In genomic region chr10:126758867-126759266, GRCh38 we compare ENCODE assay signal across 39 cellular contexts.
"Had no signal": no experiment of that assay in that cellular context is flagged by ENCODE, and none has a peak within 500 bp of the region (broad histone marks: within the 10 kb centered on the region; RNA-seq: fewer than 3 reads in every experiment).

No MANE protein-coding gene starts in this region.

- H3K27ac ChIP-seq: adrenal gland, ascending aorta, body of pancreas, brain microvascular endothelial cell, breast epithelium, cardiac muscle cell had no signal

- H3K27ac Mint-ChIP-seq: activated naive CD4-positive, alpha-beta T cell treated with anti-CD3 and anti-CD28 coated beads for 36 hours; activated naive CD4-positive, alpha-beta T cell treated with anti-CD3 and anti-CD28 coated beads, Interleukin-2, amount 10 ng/mL, durations not matched to agents 7 days and 5 days; activated naive CD4-positive, alpha-beta T cell treated with anti-CD3 and anti-CD28 coated beads, Interleukin-2, amount 50 U/mL, for 24 hours; activated naive CD4-positive, alpha-beta T cell treated with anti-CD3 and anti-CD28 coated beads, Interleukin-2, amount 50 U/mL, for 72 hours; activated naive CD8-positive, alpha-beta T cell; activated naive CD8-positive, alpha-beta T cell treated with anti-CD3 and anti-CD28 coated beads for 36 hours; activated naive CD8-positive, alpha-beta T cell treated with anti-CD3 and anti-CD28 coated beads, Interleukin-2, amount 10 ng/mL, durations not matched to agents 7 days and 5 days; activated naive CD8-positive, alpha-beta T cell treated with anti-CD3 and anti-CD28 coated beads, Interleukin-2, amount 50 U/mL, for 24 hours; activated T-cell treated with anti-CD3 and anti-CD28 coated beads, Interleukin-2, amount 50 U/mL, for 24 hours; activated T-cell treated with anti-CD3 and anti-CD28 coated beads, Interleukin-2, amount 50 U/mL, for 72 hours; activated T-helper 1 cell treated with anti-CD3 and anti-CD28 coated beads, Interleukin-12 subunit alpha, Interleukin-12 subunit beta, Interleukin-2, Interleukin-4 antibody, amounts not matched to agents 30 ng/mL and 10 ng/mL and 1 ng/mL, durations not matched to agents 14 hours and 24 hours and 36 hours; activated T-helper 17 cell treated with anti-CD3 and anti-CD28 coated beads, Interleukin-2, amount 50 U/mL, for 72 hours; activated T-helper 2 cell treated with anti-CD3 and anti-CD28 coated beads, Interferon-gamma antibody, Interleukin-2, Interleukin-4, amounts not matched to agents 10 μg/mL and 5 μg/mL and 100 μg/mL, durations not matched to agents 14 hours and 24 hours and 36 hours; brain had no signal

- H3K36me3 Mint-ChIP-seq: activated naive CD4-positive, alpha-beta T cell treated with anti-CD3 and anti-CD28 coated beads, Interleukin-2, amount 10 ng/mL, durations not matched to agents 7 days and 5 days; activated naive CD4-positive, alpha-beta T cell treated with anti-CD3 and anti-CD28 coated beads, Interleukin-2, amount 50 U/mL, for 24 hours; activated naive CD8-positive, alpha-beta T cell; activated naive CD8-positive, alpha-beta T cell treated with anti-CD3 and anti-CD28 coated beads for 36 hours; activated naive CD8-positive, alpha-beta T cell treated with anti-CD3 and anti-CD28 coated beads, Interleukin-2, amount 10 ng/mL, durations not matched to agents 7 days and 5 days; brain had no signal

- H3K4me3 ChIP-seq: adrenal gland, ascending aorta, body of pancreas, breast epithelium, cardiac muscle cell had no signal

- H3K36me3 ChIP-seq: adrenal gland, ascending aorta, brain microvascular endothelial cell, breast epithelium, cardiac muscle cell had no signal

- H3K9me3 ChIP-seq: adrenal gland, ascending aorta, body of pancreas had no signal

- H3K27me3 ChIP-seq: adrenal gland, ascending aorta, body of pancreas, brain microvascular endothelial cell, breast epithelium, cardiac muscle cell had no signal

- ATAC-seq: activated naive CD4-positive, alpha-beta T cell treated with anti-CD3 and anti-CD28 coated beads, Interleukin-2, amount 50 U/mL, for 72 hours; activated naive CD8-positive, alpha-beta T cell treated with anti-CD3 and anti-CD28 coated beads, Interleukin-2, amount 50 U/mL, for 24 hours; activated T-cell treated with anti-CD3 and anti-CD28 coated beads, Interleukin-2, amount 50 U/mL, for 4 hours; activated T-cell treated with anti-CD3 and anti-CD28 coated beads, Interleukin-2, amount 50 U/mL, for 72 hours; activated T-helper 17 cell treated with anti-CD3 and anti-CD28 coated beads, Interleukin-2, amount 50 U/mL, for 72 hours; body of pancreas had no signal

- H3K27me3 Mint-ChIP-seq: activated naive CD4-positive, alpha-beta T cell treated with anti-CD3 and anti-CD28 coated beads, Interleukin-2, amount 10 ng/mL, durations not matched to agents 7 days and 5 days; activated naive CD8-positive, alpha-beta T cell treated with anti-CD3 and anti-CD28 coated beads, Interleukin-2, amount 10 ng/mL, durations not matched to agents 7 days and 5 days; central memory CD8-positive, alpha-beta T cell had no signal

- H3K9me3 Mint-ChIP-seq: activated T-cell treated with anti-CD3 and anti-CD28 coated beads, Interleukin-2, amount 50 U/mL, for 4 hours had no signal

- H3K4me1 ChIP-seq: adrenal gland, ascending aorta, body of pancreas, breast epithelium had no signal

- FAIRE-seq: astrocyte, bronchial epithelial cell had no signal

- H3K4me1 Mint-ChIP-seq: activated naive CD4-positive, alpha-beta T cell treated with anti-CD3 and anti-CD28 coated beads, Interleukin-2, amount 10 ng/mL, durations not matched to agents 7 days and 5 days; activated naive CD4-positive, alpha-beta T cell treated with anti-CD3 and anti-CD28 coated beads, Interleukin-2, amount 50 U/mL, for 24 hours; activated naive CD8-positive, alpha-beta T cell treated with anti-CD3 and anti-CD28 coated beads for 36 hours; activated naive CD8-positive, alpha-beta T cell treated with anti-CD3 and anti-CD28 coated beads, Interleukin-2, amount 10 ng/mL, durations not matched to agents 7 days and 5 days; activated naive CD8-positive, alpha-beta T cell treated with anti-CD3 and anti-CD28 coated beads, Interleukin-2, amount 50 U/mL, for 24 hours; activated T-helper 17 cell treated with anti-CD3 and anti-CD28 coated beads, Interleukin-2, amount 50 U/mL, for 72 hours; brain; central memory CD8-positive, alpha-beta T cell had no signal

- H3K4me3 Mint-ChIP-seq: activated naive CD4-positive, alpha-beta T cell treated with anti-CD3 and anti-CD28 coated beads for 36 hours; activated naive CD4-positive, alpha-beta T cell treated with anti-CD3 and anti-CD28 coated beads, Interleukin-2, amount 10 ng/mL, durations not matched to agents 7 days and 5 days; activated naive CD4-positive, alpha-beta T cell treated with anti-CD3 and anti-CD28 coated beads, Interleukin-2, amount 50 U/mL, for 24 hours; activated naive CD8-positive, alpha-beta T cell; activated naive CD8-positive, alpha-beta T cell treated with anti-CD3 and anti-CD28 coated beads for 36 hours; activated naive CD8-positive, alpha-beta T cell treated with anti-CD3 and anti-CD28 coated beads, Interleukin-2, amount 10 ng/mL, durations not matched to agents 7 days and 5 days; activated naive CD8-positive, alpha-beta T cell treated with anti-CD3 and anti-CD28 coated beads, Interleukin-2, amount 50 U/mL, for 24 hours; activated T-cell treated with anti-CD3 and anti-CD28 coated beads, Interleukin-2, amount 50 U/mL, for 24 hours; activated T-cell treated with anti-CD3 and anti-CD28 coated beads, Interleukin-2, amount 50 U/mL, for 4 hours; activated T-cell treated with anti-CD3 and anti-CD28 coated beads, Interleukin-2, amount 50 U/mL, for 72 hours; activated T-helper 1 cell treated with anti-CD3 and anti-CD28 coated beads, Interleukin-12 subunit alpha, Interleukin-12 subunit beta, Interleukin-2, Interleukin-4 antibody, amounts not matched to agents 30 ng/mL and 10 ng/mL and 1 ng/mL, durations not matched to agents 14 hours and 24 hours and 36 hours; activated T-helper 17 cell treated with anti-CD3 and anti-CD28 coated beads, Interleukin-2, amount 50 U/mL, for 72 hours; brain; central memory CD8-positive, alpha-beta T cell had no signal

- DNase-seq: activated effector memory CD4-positive, alpha-beta T cell treated with anti-CD3 and anti-CD28 coated beads, Interleukin-2, amount 50 U/mL, for 16 hours; activated effector memory CD4-positive, alpha-beta T cell treated with Interleukin-2 at 50 U/mL for 16 hours; activated gamma-delta T cell; activated gamma-delta T cell treated with Interleukin-2 at 50 U/mL for 16 hours; activated naive CD4-positive, alpha-beta T cell; activated naive CD4-positive, alpha-beta T cell treated with anti-CD3 and anti-CD28 coated beads for 36 hours; activated naive CD4-positive, alpha-beta T cell treated with anti-CD3 and anti-CD28 coated beads, Interleukin-2, amount 10 ng/mL, durations not matched to agents 7 days and 5 days; activated naive CD4-positive, alpha-beta T cell treated with anti-CD3 and anti-CD28 coated beads, Interleukin-2, amount 50 U/mL, for 16 hours; activated naive CD4-positive, alpha-beta T cell treated with Interleukin-2 at 50 U/mL for 16 hours; activated naive CD8-positive, alpha-beta T cell treated with anti-CD3 and anti-CD28 coated beads for 36 hours; activated naive CD8-positive, alpha-beta T cell treated with anti-CD3 and anti-CD28 coated beads, Interleukin-2, amount 10 ng/mL, durations not matched to agents 7 days and 5 days; activated naive CD8-positive, alpha-beta T cell treated with anti-CD3 and anti-CD28 coated beads, Interleukin-2, amount 50 U/mL, for 24 hours; activated T-cell treated with anti-CD3 and anti-CD28 coated beads, Interleukin-2, amount 50 U/mL, for 24 hours; activated T-cell treated with anti-CD3 and anti-CD28 coated beads, Interleukin-2, amount 50 U/mL, for 4 hours; activated T-cell treated with anti-CD3 and anti-CD28 coated beads, Interleukin-2, amount 50 U/mL, for 48 hours; activated T-cell treated with anti-CD3 and anti-CD28 coated beads, Interleukin-2, amount 50 U/mL, for 72 hours; adrenal gland; amniotic stem cell; amygdala; anterior cingulate cortex; aorta; body of pancreas; brain microvascular endothelial cell; caudate nucleus; central memory CD4-positive, alpha-beta T cell; cerebellar nuclear complex had no signal
